10 cellular contexts compared by ENCODE assay signal in the genomic region with DNA sequence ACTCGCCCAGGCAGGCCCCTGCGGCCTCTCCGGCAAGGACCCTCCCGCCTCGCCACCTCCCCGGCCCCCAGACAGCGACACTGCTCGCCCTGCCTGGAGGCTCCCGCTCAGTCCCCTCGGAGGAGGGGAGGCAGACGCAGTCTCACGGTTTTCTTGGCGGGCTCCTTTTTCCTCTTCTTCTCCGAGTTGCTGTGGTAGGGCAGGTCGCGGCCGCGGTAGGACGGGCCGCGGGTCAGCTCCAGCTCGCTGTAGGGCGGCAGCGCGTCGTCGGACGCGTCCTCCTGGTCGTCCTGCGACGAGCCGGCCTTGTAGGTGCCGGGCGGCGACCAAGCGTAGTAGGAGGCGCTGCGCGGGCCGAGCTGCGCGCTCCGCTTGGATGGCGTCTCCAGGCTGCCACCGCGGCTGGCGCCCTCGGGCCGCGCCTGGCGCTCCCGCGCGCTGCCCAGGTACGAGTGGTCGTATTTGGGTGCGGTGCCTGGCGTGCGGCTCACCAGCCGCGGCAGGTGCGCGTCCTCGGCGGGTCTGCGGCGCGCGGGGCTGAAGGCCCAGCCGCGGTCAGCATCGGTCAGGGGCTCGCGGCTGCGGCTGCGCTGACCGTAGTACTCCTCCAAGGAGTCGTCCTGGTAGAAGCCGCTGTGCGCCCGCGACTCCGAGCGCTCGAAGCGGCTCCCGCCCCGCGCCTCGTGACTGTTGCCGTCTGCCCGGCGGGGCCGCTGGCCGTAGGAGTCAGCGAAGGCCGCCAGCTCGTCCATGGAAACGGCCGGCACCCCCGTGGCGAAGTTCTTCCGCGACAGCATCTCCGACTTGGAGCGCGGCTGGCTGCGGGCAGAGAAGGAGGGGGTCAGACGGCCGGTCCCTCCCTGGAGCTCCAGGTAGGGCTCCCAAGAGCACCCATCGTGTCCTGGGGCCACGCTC. TPM values are rescaled to one million over a fixed set of nuclear protein-coding genes. Genes with fewer than 3 reads are reported as not detected.
DNase-seq lines count a peak whose midpoint lies in the region; ATAC-seq, FAIRE-seq and TF ChIP-seq lines count a peak whose summit lies in the region.
"Had no signal": no experiment of that assay in that cellular context is flagged by ENCODE, and none has a peak within 500 bp of the region (broad histone marks: within the 10 kb centered on the region; RNA-seq: fewer than 3 reads in every experiment).

No MANE protein-coding gene starts in this region.

- H3K36me3 ChIP-seq in WERI-Rb-1 (no peaks in the 10 kb centered on the region), right atrium auricular region (no peaks in the 10 kb centered on the region), rectal smooth muscle tissue (ENCODE audit: control insufficient read depth, insufficient read depth, low read length) (no peaks in the 10 kb centered on the region)

- FAIRE-seq in GM12891 (lab: Jason Lieb, UNC): peak; percentile 57
- FAIRE-seq: urothelium cell line had no signal

- peaks cover 5% of the 10 kb centered on the region for H3K4me1 Mint-ChIP-seq in HFFc6 (ENCODE audit: low read depth)

- no peak for TF ChIP-seq POLR2A in GM12891 (IDR thresholded peaks at IDR 0.05; ENCODE audit: low read depth, low read length)

- H3K9ac ChIP-seq in rectal smooth muscle tissue (ENCODE audit: low read length): no peak overlapping the region
- H3K9ac ChIP-seq: KMS-11 had no signal

- no peak for ATAC-seq in HG02840 (IDR thresholded peaks at IDR 0.05; ENCODE audit: low FRiP score, unreplicated experiment)

- H3K27me3 Mint-ChIP-seq in HFFc6 (ENCODE audit: insufficient read depth): peaks cover 38% of the 10 kb centered on the region

- H3K36me3 Mint-ChIP-seq in HFFc6 (ENCODE audit: low read depth): no peaks in the 10 kb centered on the region

- peak; percentile 19 for DNase-seq in GM12891 (ENCODE audit: insufficient read length, low spot score)
- peak; percentile 29 for DNase-seq in WERI-Rb-1
- no peak for DNase-seq in right atrium auricular region (ENCODE audit: low spot score)
- DNase-seq in HFFc6: no peak
- DNase-seq in NCI-H2029 treated with DMSO at 0.1 percent for 48 hours (lab: John Stamatoyannopoulos, UW): no peak
- DNase-seq in cerebellar nuclear complex (lab: John Stamatoyannopoulos, UW): no peak

- no peak overlapping the region for H3K27ac Mint-ChIP-seq in HFFc6

- H3K27ac ChIP-seq in WERI-Rb-1 (peak overlapping the region; percentile 51), right atrium auricular region (peak overlapping the region; percentile 68 to 80), rectal smooth muscle tissue (ENCODE audit: low read depth, low read length) (peak overlapping the region; percentile 44)
- H3K27ac ChIP-seq: KMS-11 had no signal

- H3K9me3 Mint-ChIP-seq in HFFc6: no peaks in the 10 kb centered on the region

- no peaks in the 10 kb centered on the region for H3K9me3 ChIP-seq in WERI-Rb-1 (ENCODE audit: severe bottlenecking)
- no peaks in the 10 kb centered on the region for H3K9me3 ChIP-seq in right atrium auricular region

- TF ChIP-seq CTCF in WERI-Rb-1 (IDR thresholded peaks at IDR 0.05; ENCODE audit: low read depth, low read length) (no peak), right atrium auricular region (IDR thresholded peaks at IDR 0.05) (no peak), HFFc6 (IDR thresholded peaks at IDR 0.05) (no peak)

- no peaks in the 10 kb centered on the region for H3K27me3 ChIP-seq in WERI-Rb-1 (ENCODE audit: insufficient read depth, low read depth, severe bottlenecking)
- no peaks in the 10 kb centered on the region for H3K27me3 ChIP-seq in right atrium auricular region
- peaks cover 7% of the 10 kb centered on the region for H3K27me3 ChIP-seq in rectal smooth muscle tissue (ENCODE audit: control insufficient read depth, insufficient read depth, low read length)

- peak overlapping the region; percentile 50 for H3K4me3 ChIP-seq in WERI-Rb-1 (ENCODE audit: low read depth, low read length)
- H3K4me3 ChIP-seq in right atrium auricular region: peak overlapping the region; percentile 38 to 53
- H3K4me3 ChIP-seq in rectal smooth muscle tissue (ENCODE audit: low read length): peak overlapping the region; percentile 58

- H3K4me1 ChIP-seq in right atrium auricular region (peaks cover 0 to 29% of the 10 kb centered on the region in 2 donors), rectal smooth muscle tissue (ENCODE audit: control insufficient read depth, insufficient read depth, low read length) (no peaks in the 10 kb centered on the region)

- no peak overlapping the region for H3K4me3 Mint-ChIP-seq in HFFc6

TF ChIP-seq in GM12891, 5 proteins besides CTCF, POLR2A, EP300 and RAD21:
- TF ChIP-seq SPI1 (IDR thresholded peaks at IDR 0.05; ENCODE audit: low read depth, low read length): no peak
- TF ChIP-seq PAX5 (IDR thresholded peaks at IDR 0.05; ENCODE audit: insufficient read depth, low read length, severe bottlenecking): no peak
- TF ChIP-seq TAF1 (IDR thresholded peaks at IDR 0.05; ENCODE audit: low read depth, low read length): no peak
- no peak for TF ChIP-seq POLR2AphosphoS5 (IDR thresholded peaks at IDR 0.05; ENCODE audit: low read depth, low read length)
- TF ChIP-seq POU2F2 (IDR thresholded peaks at IDR 0.05; ENCODE audit: low read depth, low read length): no peak
TF ChIP-seq in GM12891: peak in this region for 0.

RNA-seq across cellular contexts. Expression of a gene that starts 44.8 kb away (rescaled TPM):
- polyA plus RNA-seq in GM12891 (2012; ENCODE audit: low read depth, missing spikeins): 11.8 TPM
- total RNA-seq in right atrium auricular region: 10 to 100 TPM; 10.9 to 11.1 TPM
- total RNA-seq in HFFc6 (2021; fragmentation: NEBNext Ultra II Directional; extraction: Animal tissue kit (Norgen Biotek cat#: 25700)): 1 to 10 TPM; 6.5 to 8.1 (median 7.0) TPM

RNA-seq across cellular contexts. Expression of a gene that starts 54.5 kb away (rescaled TPM):
- polyA plus RNA-seq in GM12891 (2012; ENCODE audit: low read depth, missing spikeins): 0.19 TPM
- 10 to 100 TPM in 1 of 2 donors, 1 to 10 TPM in 1; 7.3 to 23.2 TPM for total RNA-seq in right atrium auricular region
- total RNA-seq in HFFc6 (2021; fragmentation: NEBNext Ultra II Directional; extraction: Animal tissue kit (Norgen Biotek cat#: 25700)): not detected

Comparison
In these comparisons a context has a peak if more than half of its experiments do, and no peak if none do; other contexts are left out.
1. DNase-seq: peak in GM12891 (single experiment) and WERI-Rb-1 (single experiment); none in right atrium auricular region (single experiment), HFFc6 (single experiment), NCI-H2029 treated with DMSO at 0.1 percent for 48 hours (single experiment) and cerebellar nuclear complex (0 of 2).
2. RNA of a gene that starts 54.5 kb away (total RNA-seq): 7.3 to 23.2 TPM in right atrium auricular region; not detected in HFFc6; every median in the first group is over 4 times any median in the second.
3. Peak in every context shown above with its lines, with median percentiles within 50 percentile points of each other: H3K27ac ChIP-seq and H3K4me3 ChIP-seq.